10 cellular contexts compared by ENCODE assay signal in the genomic region with DNA sequence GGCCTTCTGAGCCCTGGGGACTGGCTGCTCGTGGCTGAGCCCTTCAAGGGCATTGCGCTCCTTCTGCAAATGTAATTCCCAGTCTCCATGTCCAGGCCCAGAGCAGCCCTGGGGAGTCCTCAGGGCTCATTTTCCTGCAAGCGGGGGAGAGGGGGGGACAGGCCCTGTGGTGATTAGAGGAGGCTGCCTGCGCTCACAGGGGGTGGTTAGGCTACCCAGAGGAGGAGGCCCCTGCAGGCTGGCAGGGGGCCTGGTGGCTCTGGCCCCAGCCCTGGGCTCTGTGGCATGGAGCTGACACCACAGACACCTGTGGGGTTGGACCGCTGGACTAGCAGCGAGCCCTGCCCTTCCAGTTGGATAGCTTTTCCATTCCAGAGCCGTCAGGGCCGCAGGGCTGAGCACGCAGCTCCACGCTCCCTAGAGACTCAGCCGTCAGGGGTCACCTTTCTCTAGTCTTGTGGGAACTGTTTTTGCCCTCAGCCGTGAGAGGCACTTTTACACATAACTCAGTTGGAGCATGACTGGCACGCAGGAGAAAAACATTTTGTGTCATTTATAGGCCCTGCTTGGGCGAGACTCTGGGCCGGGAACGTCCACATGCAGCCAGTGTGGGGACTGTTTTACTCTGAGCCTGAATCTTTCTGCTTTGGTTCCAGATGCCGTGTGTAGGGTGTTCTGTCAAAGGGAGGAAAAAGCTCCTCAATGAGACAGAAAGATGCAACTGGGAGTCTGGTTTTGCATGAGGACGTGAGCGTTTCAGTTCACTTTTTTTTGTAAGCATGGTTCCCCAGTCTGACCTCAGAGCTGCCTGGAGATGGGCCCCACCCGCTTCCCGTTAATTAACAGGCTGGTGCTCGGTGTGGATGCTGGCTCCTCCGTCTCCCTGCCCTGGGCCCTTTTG. TPM values are rescaled to one million over a fixed set of nuclear protein-coding genes. Genes with fewer than 3 reads are reported as not detected.
DNase-seq lines count a peak whose midpoint lies in the region; ATAC-seq, FAIRE-seq and TF ChIP-seq lines count a peak whose summit lies in the region.
"Had no signal": no experiment of that assay in that cellular context is flagged by ENCODE, and none has a peak within 500 bp of the region (broad histone marks: within the 10 kb centered on the region; RNA-seq: fewer than 3 reads in every experiment).

No MANE protein-coding gene starts in this region.

- peak overlapping the region; percentile 65 for H3K27ac ChIP-seq in psoas muscle

- 20 to 41% (median 27%) methylated on average over 22 to 23 of the region's 23 CpGs for whole genome bisulfite sequencing in psoas muscle, 3 donors

- intact Hi-C loops in psoas muscle (cut with DNase I), result loop anchor here in 1 of 2 donors (5.0 kb wide), 1 partner anchor 58 kb away; a partner anchor contains a TSS
- intact Hi-C loops in activated CD4-positive, alpha-beta memory T cell treated with anti-CD3 and anti-CD28 coated beads for 36 hours (cut with micrococcal nuclease), result no loop called here

- FAIRE-seq in bronchial epithelial cell (lab: Jason Lieb, UNC), result peak; percentile 64

- H3K9me3 Mint-ChIP-seq in activated CD4-positive, alpha-beta memory T cell treated with anti-CD3 and anti-CD28 coated beads for 36 hours, result no peaks in the 10 kb centered on the region
- H3K9me3 Mint-ChIP-seq: CD4-positive, CD25-positive, alpha-beta regulatory T cell; T-helper 1 cell treated with Interleukin-12 subunit alpha and Interleukin-12 subunit beta and Interleukin-4 antibody, amounts not matched to agents 30 μg/mL and 1 μg/mL, for 36 hours had no signal

- no peaks in the 10 kb centered on the region for H3K9me3 ChIP-seq in psoas muscle

- ATAC-seq in GM19351 (IDR thresholded peaks at IDR 0.05; ENCODE audit: unreplicated experiment), result peak; percentile 63
- ATAC-seq in HG03354 (IDR thresholded peaks at IDR 0.05; ENCODE audit: poor library complexity, severe bottlenecking, unreplicated experiment), result peak; percentile 78
- ATAC-seq in psoas muscle, result peak; percentile 48 to 81 (median 56)

- H3K36me3 Mint-ChIP-seq in activated CD4-positive, alpha-beta memory T cell treated with anti-CD3 and anti-CD28 coated beads for 36 hours, result no peaks in the 10 kb centered on the region

- H3K27me3 ChIP-seq in bronchial epithelial cell (ENCODE audit: control insufficient read depth, insufficient read depth, low read length) (no peaks in the 10 kb centered on the region), psoas muscle (ENCODE audit: insufficient read depth in 3 of 3, low read length in 2 of 3) (no peaks in the 10 kb centered on the region)

- no peak overlapping the region for H3K27ac Mint-ChIP-seq in activated CD4-positive, alpha-beta memory T cell treated with anti-CD3 and anti-CD28 coated beads for 36 hours
- H3K27ac Mint-ChIP-seq: T-helper 1 cell treated with Interleukin-12 subunit alpha and Interleukin-12 subunit beta and Interleukin-4 antibody, amounts not matched to agents 30 μg/mL and 1 μg/mL, for 36 hours had no signal

- TF ChIP-seq CTCF in bronchial epithelial cell (IDR thresholded peaks at IDR 0.05; ENCODE audit: insufficient read depth, low read length, severe bottlenecking) (no peak), psoas muscle (IDR thresholded peaks at IDR 0.05) (no peak)

- H3K4me3 Mint-ChIP-seq in activated CD4-positive, alpha-beta memory T cell treated with anti-CD3 and anti-CD28 coated beads for 36 hours, result no peak overlapping the region
- H3K4me3 Mint-ChIP-seq: CD4-positive, CD25-positive, alpha-beta regulatory T cell; T-helper 1 cell treated with Interleukin-12 subunit alpha and Interleukin-12 subunit beta and Interleukin-4 antibody, amounts not matched to agents 30 μg/mL and 1 μg/mL, for 36 hours had no signal

- H3K27me3 Mint-ChIP-seq in activated CD4-positive, alpha-beta memory T cell treated with anti-CD3 and anti-CD28 coated beads for 36 hours, result peaks cover 3% of the 10 kb centered on the region
- H3K27me3 Mint-ChIP-seq: CD4-positive, CD25-positive, alpha-beta regulatory T cell had no signal

- H3K4me1 ChIP-seq in psoas muscle, result peaks cover 47% of the 10 kb centered on the region

- POLR2A ChIA-PET in activated CD4-positive, alpha-beta memory T cell treated with anti-CD3 and anti-CD28 coated beads for 36 hours (lab: Charles Lee), result no interaction called here

- CTCF ChIA-PET in activated CD4-positive, alpha-beta memory T cell treated with anti-CD3 and anti-CD28 coated beads for 36 hours (lab: Charles Lee), result interaction anchor here (0.8 kb wide), 1 partner anchor 74 kb away, joined by 4 read pairs; no protein-coding TSS in a partner anchor

- H3K36me3 ChIP-seq in bronchial epithelial cell (ENCODE audit: control insufficient read depth, insufficient read depth, low read length) (peaks cover 9% of the 10 kb centered on the region), psoas muscle (ENCODE audit: insufficient read depth in 1 of 2, low read depth in 1 of 2) (peaks cover 0 to 18% of the 10 kb centered on the region in 2 donors)

- H3K4me3 ChIP-seq in bronchial epithelial cell (ENCODE audit: low read depth, low read length) (no peak overlapping the region), psoas muscle (no peak overlapping the region)

- DNase-seq in AG08395 (ENCODE audit: low spot score) (peak; percentile 45), bronchial epithelial cell (ENCODE audit: low read depth) (no peak), psoas muscle (no peak), COR-L47 (lab: John Stamatoyannopoulos, UW) (no peak), EL (no peak)
- DNase-seq in activated CD4-positive, alpha-beta memory T cell treated with anti-CD3 and anti-CD28 coated beads for 36 hours, result no peak
- DNase-seq: CD4-positive, CD25-positive, alpha-beta regulatory T cell had no signal

- H3K4me1 Mint-ChIP-seq in activated CD4-positive, alpha-beta memory T cell treated with anti-CD3 and anti-CD28 coated beads for 36 hours (ENCODE audit: low read depth), result no peaks in the 10 kb centered on the region
- H3K4me1 Mint-ChIP-seq: CD4-positive, CD25-positive, alpha-beta regulatory T cell had no signal

RNA-seq across cellular contexts. Expression of a gene that starts 58.1 kb away (rescaled TPM):
- total RNA-seq in bronchial epithelial cell (17.0 and 21.6 TPM in 2 replicates), psoas muscle (10 to 100 TPM; 16.7 to 19.2 (median 17.9) TPM)
- 1 to 10 TPM; 5.3 to 8.0 (median 6.5) TPM for polyA plus RNA-seq in psoas muscle
- total RNA-seq in activated CD4-positive, alpha-beta memory T cell treated with anti-CD3 and anti-CD28 coated beads for 36 hours, result 1 to 10 TPM; 6.1 to 7.6 TPM
